ENCODE assay signal across 21 cellular contexts in the genomic region with DNA sequence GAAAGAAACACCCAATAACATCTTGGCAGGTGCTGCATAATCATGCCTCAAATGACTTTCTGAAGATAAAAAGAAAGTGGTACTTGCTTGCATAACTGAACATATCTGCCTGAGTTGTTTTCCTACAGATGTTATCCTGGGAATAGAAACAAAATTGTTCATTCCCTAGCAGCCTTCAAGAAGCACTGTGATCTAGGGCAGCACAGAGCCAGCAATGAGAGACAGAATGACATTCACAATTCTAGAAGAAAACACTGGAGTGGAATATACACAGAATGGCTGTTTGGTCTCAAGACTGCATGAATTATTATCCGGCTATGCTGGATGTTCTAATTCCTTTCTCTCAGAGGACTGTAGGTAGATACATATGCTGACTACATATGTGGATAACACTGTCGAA.
"Had no signal": no experiment of that assay in that cellular context is flagged by ENCODE, and none has a peak within 500 bp of the region (broad histone marks: within the 10 kb centered on the region; RNA-seq: fewer than 3 reads in every experiment).

No MANE protein-coding gene starts in this region.

- DNase-seq: IMR-90, Karpas-422, KG1, MG63, NCI-H1092, NCI-H1105 treated with DMSO at 0.1 percent for 48 hours, NCI-H1417 treated with DMSO at 0.1 percent for 48 hours, NCI-H146, NCI-H1694 treated with DMSO at 0.1 percent for 48 hours, NCI-H1930, NCI-H2081, NCI-H2107, NCI-H226, NCI-H446, NCI-H510A, NCI-H524 treated with DMSO at 0.1 percent for 48 hours, NCI-H69, NCI-H774, Right ventricle myocardium superior, RPMI8226, SIG-M5 had no signal
